10 cellular contexts compared by ENCODE assay signal in genomic region chr6:151380848-151381205, GRCh38. TPM values are rescaled to one million over a fixed set of nuclear protein-coding genes. Genes with fewer than 3 reads are reported as not detected.
DNase-seq lines count a peak whose midpoint lies in the region; TF ChIP-seq lines count a peak whose summit lies in the region.
"Had no signal": no experiment of that assay in that cellular context is flagged by ENCODE, and none has a peak within 500 bp of the region (broad histone marks: within the 10 kb centered on the region; RNA-seq: fewer than 3 reads in every experiment).

No MANE protein-coding gene starts in this region.

- H3K4me1 ChIP-seq in BLaER1 treated with 17β-estradiol and CSF1 and Interleukin-3, amounts not matched to agents 10 nM and 100 nM, result peaks cover 29 to 44% (median 34%) of the 10 kb centered on the region in 10 experiments
- peaks cover 7% of the 10 kb centered on the region; the same call in 1 of the 2 replicates for H3K4me1 ChIP-seq in GM23248 (ENCODE audit: insufficient read depth)
- H3K4me1 ChIP-seq in muscle layer of duodenum (ENCODE audit: control insufficient read depth in 1 of 2, insufficient read depth in 2 of 2, low read length in 2 of 2), result peaks cover 7% of the 10 kb centered on the region in 2 donors
- peaks cover 0 to 15% (median 11%) of the 10 kb centered on the region in 4 donors for H3K4me1 ChIP-seq in esophagus muscularis mucosa
- H3K4me1 ChIP-seq: breast epithelium had no signal

- H4K20me1 ChIP-seq in BLaER1 treated with 17β-estradiol and CSF1 and Interleukin-3, amounts not matched to agents 10 nM and 100 nM, result peaks cover 31 to 100% (median 96%) of the 10 kb centered on the region in 11 experiments; a peak in 21 of 22 replicates
- no peaks in the 10 kb centered on the region for H4K20me1 ChIP-seq in GM23248 (ENCODE audit: insufficient read depth)

- peak overlapping the region; percentile 80 for H3K4me3 Mint-ChIP-seq in activated CD4-positive, alpha-beta memory T cell treated with anti-CD3 and anti-CD28 coated beads, Interleukin-2, amount 10 ng/mL, durations not matched to agents 7 days and 5 days

- in situ Hi-C loops in GM23248 (cut with MboI), result no loop called here

- peak overlapping the region in 5 of 10 experiments; percentile 37 to 56 (median 45); a peak in 7 of 20 replicates for H3K4me3 ChIP-seq in BLaER1 treated with 17β-estradiol and CSF1 and Interleukin-3, amounts not matched to agents 10 nM and 100 nM
- H3K4me3 ChIP-seq in GM23248 (peak overlapping the region; percentile 57), muscle layer of duodenum (ENCODE audit: low read depth in 1 of 2, low read length in 2 of 2) (no peak overlapping the region), esophagus muscularis mucosa (no peak overlapping the region)

- peak overlapping the region; percentile 80 for H2AFZ ChIP-seq in GM23248

- 97 to 100% methylated on average over 1 of the region's 1 CpG for WGBS in GM23248 (ENCODE audit: low coverage in 1 of 2, low lambda C conversion rate in 2 of 2, missing lambda C conversion rate in 2 of 2), 2 experiments
- WGBS in esophagus muscularis mucosa, result 100% methylated on average over 1 of the region's 1 CpG

- TF ChIP-seq EP300 in esophagus muscularis mucosa (IDR thresholded peaks at IDR 0.05), result no peak

- peaks cover 0 to 16% (median 10%) of the 10 kb centered on the region in 11 experiments; a peak in 11 of 22 replicates for H3K27me3 ChIP-seq in BLaER1 treated with 17β-estradiol and CSF1 and Interleukin-3, amounts not matched to agents 10 nM and 100 nM
- H3K27me3 ChIP-seq in GM23248 (replicated peaks; ENCODE audit: insufficient read depth) (no peaks in the 10 kb centered on the region), muscle layer of duodenum (ENCODE audit: low read depth, low read length) (no peaks in the 10 kb centered on the region), esophagus muscularis mucosa (no peaks in the 10 kb centered on the region)
- H3K27me3 ChIP-seq: breast epithelium had no signal

- POLR2A ChIA-PET in activated CD4-positive, alpha-beta memory T cell treated with anti-CD3 and anti-CD28 coated beads, Interleukin-2, amount 10 ng/mL, durations not matched to agents 7 days and 5 days (lab: Charles Lee), result interaction anchor here (0.8 to 12.5 kb wide), 2 partner anchors 12 to 33 kb away, joined by 3 to 247 read pairs; partner anchors contain the start of gene ZBTB2

- CTCF ChIA-PET in activated CD4-positive, alpha-beta memory T cell treated with anti-CD3 and anti-CD28 coated beads, Interleukin-2, amount 10 ng/mL, durations not matched to agents 7 days and 5 days (lab: Charles Lee), result interaction anchor here (2.8 kb wide), 1 partner anchor 9 kb away, joined by 19 read pairs; no protein-coding TSS in a partner anchor

- H3K9me2 ChIP-seq in GM23248 (ENCODE audit: insufficient read depth), result no peaks in the 10 kb centered on the region

- H3K9ac ChIP-seq in BLaER1 treated with 17β-estradiol and CSF1 and Interleukin-3, amounts not matched to agents 10 nM and 100 nM, result peak overlapping the region in 10 of 11 experiments; percentile 6 to 71 (median 52); a peak in 13 of 22 replicates
- H3K9ac ChIP-seq in GM23248, result peak overlapping the region; percentile 64; the same call in 1 of the 2 replicates

- H3K27ac ChIP-seq in BLaER1 treated with 17β-estradiol and CSF1 and Interleukin-3, amounts not matched to agents 10 nM and 100 nM, result peak overlapping the region in 7 of 11 experiments; percentile 13 to 79 (median 73); a peak in 12 of 22 replicates
- H3K27ac ChIP-seq in GM23248 (peak overlapping the region; percentile 62), muscle layer of duodenum (ENCODE audit: low read length) (peak overlapping the region; percentile 32), esophagus muscularis mucosa (replicated peaks in 1 of 4) (no peak overlapping the region)

- peaks cover 5% of the 10 kb centered on the region for H3F3A ChIP-seq in GM23248 (ENCODE audit: insufficient read depth)

- H3K36me3 Mint-ChIP-seq in activated CD4-positive, alpha-beta memory T cell treated with anti-CD3 and anti-CD28 coated beads, Interleukin-2, amount 10 ng/mL, durations not matched to agents 7 days and 5 days (ENCODE audit: low read depth), result peaks cover 29% of the 10 kb centered on the region

- no peak for DNase-seq in GM23248
- DNase-seq in activated CD4-positive, alpha-beta memory T cell treated with anti-CD3 and anti-CD28 coated beads, Interleukin-2, amount 10 ng/mL, durations not matched to agents 7 days and 5 days, result no peak
- no peak for DNase-seq in NCI-H1048 (lab: John Stamatoyannopoulos, UW)
- DNase-seq in LoVo (ENCODE audit: low spot score), result no peak
- no peak for DNase-seq in posterior vena cava (ENCODE audit: low spot score)
- DNase-seq in esophagus muscularis mucosa (ENCODE audit: extremely low spot score), result no peak
- DNase-seq: NCI-H2029 treated with DMSO at 0.1 percent for 48 hours had no signal

- H3K4me2 ChIP-seq in BLaER1 treated with 17β-estradiol and CSF1 and Interleukin-3, amounts not matched to agents 10 nM and 100 nM, result peak overlapping the region; percentile 69 to 98 (median 87)
- H3K4me2 ChIP-seq in GM23248 (ENCODE audit: unreplicated experiment), result peak overlapping the region; percentile 63

- intact Hi-C loops in posterior vena cava (cut with DNase I), result no loop called here
- intact Hi-C loops in esophagus muscularis mucosa (cut with DNase I), result no loop called here

- H3K4me1 Mint-ChIP-seq in activated CD4-positive, alpha-beta memory T cell treated with anti-CD3 and anti-CD28 coated beads, Interleukin-2, amount 10 ng/mL, durations not matched to agents 7 days and 5 days, result peaks cover 75% of the 10 kb centered on the region

- TF ChIP-seq CTCF in esophagus muscularis mucosa (IDR thresholded peaks at IDR 0.05), result no peak

- no peaks in the 10 kb centered on the region for H3K27me3 Mint-ChIP-seq in activated CD4-positive, alpha-beta memory T cell treated with anti-CD3 and anti-CD28 coated beads, Interleukin-2, amount 10 ng/mL, durations not matched to agents 7 days and 5 days

- peaks cover 0 to 23% (median 18%) of the 10 kb centered on the region in 11 experiments; a peak in 15 of 22 replicates for H3K36me3 ChIP-seq in BLaER1 treated with 17β-estradiol and CSF1 and Interleukin-3, amounts not matched to agents 10 nM and 100 nM
- H3K36me3 ChIP-seq in GM23248 (ENCODE audit: low read depth), result no peaks in the 10 kb centered on the region
- H3K36me3 ChIP-seq in muscle layer of duodenum (ENCODE audit: control insufficient read depth in 1 of 2, insufficient read depth in 2 of 2, low read length in 2 of 2), result no peaks in the 10 kb centered on the region
- peaks cover 0 to 3% (median 0%) of the 10 kb centered on the region in 4 donors for H3K36me3 ChIP-seq in esophagus muscularis mucosa
- H3K36me3 ChIP-seq: breast epithelium had no signal

- no peaks in the 10 kb centered on the region for H3K9me3 ChIP-seq in BLaER1 treated with 17β-estradiol and CSF1 and Interleukin-3, amounts not matched to agents 10 nM and 100 nM (replicated peaks in 1 of 11)
- H3K9me3 ChIP-seq in GM23248 (ENCODE audit: low read depth), result no peaks in the 10 kb centered on the region
- H3K9me3 ChIP-seq in muscle layer of duodenum (ENCODE audit: control insufficient read depth in 1 of 2, low read length in 2 of 2), result no peaks in the 10 kb centered on the region
- H3K9me3 ChIP-seq in esophagus muscularis mucosa, result no peaks in the 10 kb centered on the region
- H3K9me3 ChIP-seq: breast epithelium had no signal

- H3K79me2 ChIP-seq in GM23248 (ENCODE audit: insufficient read depth), result peaks cover 99% of the 10 kb centered on the region

- TF ChIP-seq POLR2A in esophagus muscularis mucosa (IDR thresholded peaks at IDR 0.05; ENCODE audit: low read depth), result no peak

- peak overlapping the region; percentile 96 for H3K27ac Mint-ChIP-seq in activated CD4-positive, alpha-beta memory T cell treated with anti-CD3 and anti-CD28 coated beads, Interleukin-2, amount 10 ng/mL, durations not matched to agents 7 days and 5 days

- H3K9me3 Mint-ChIP-seq in activated CD4-positive, alpha-beta memory T cell treated with anti-CD3 and anti-CD28 coated beads, Interleukin-2, amount 10 ng/mL, durations not matched to agents 7 days and 5 days, result no peaks in the 10 kb centered on the region

RNA-seq across cellular contexts. Expression of gene ZBTB2, which starts 10.5 kb away (rescaled TPM):
- 11.6 and 13.7 TPM in 2 replicates for total RNA-seq in GM23248 (2014; rRNA removed; shearing (Covaris generic))
- polyA plus RNA-seq in GM23248 (2016; fragmentation: Nextera tagmentation; extraction: Ambion mirVana), result 9.7 and 9.9 TPM in 2 replicates
- total RNA-seq in activated CD4-positive, alpha-beta memory T cell treated with anti-CD3 and anti-CD28 coated beads, Interleukin-2, amount 10 ng/mL, durations not matched to agents 7 days and 5 days, result 10 to 100 TPM; 23.5 to 23.8 TPM
- 1 to 10 TPM; 8.7 to 9.5 TPM for total RNA-seq in posterior vena cava
- 10 to 100 TPM in 3 of 4 donors, 1 to 10 TPM in 1; 7.1 to 16.3 (median 11.5) TPM for total RNA-seq in esophagus muscularis mucosa

Comparison
In these comparisons a context has a peak if more than half of its experiments do, and no peak if none do; other contexts are left out.
1. H3K27ac ChIP-seq: peak in BLaER1 treated with 17β-estradiol and CSF1 and Interleukin-3, amounts not matched to agents 10 nM and 100 nM (7 of 11), GM23248 (single experiment) and muscle layer of duodenum (single experiment); none in esophagus muscularis mucosa (0 of 4).